Comparison of ENCODE assay signal across 1 cellular context in the genomic region with DNA sequence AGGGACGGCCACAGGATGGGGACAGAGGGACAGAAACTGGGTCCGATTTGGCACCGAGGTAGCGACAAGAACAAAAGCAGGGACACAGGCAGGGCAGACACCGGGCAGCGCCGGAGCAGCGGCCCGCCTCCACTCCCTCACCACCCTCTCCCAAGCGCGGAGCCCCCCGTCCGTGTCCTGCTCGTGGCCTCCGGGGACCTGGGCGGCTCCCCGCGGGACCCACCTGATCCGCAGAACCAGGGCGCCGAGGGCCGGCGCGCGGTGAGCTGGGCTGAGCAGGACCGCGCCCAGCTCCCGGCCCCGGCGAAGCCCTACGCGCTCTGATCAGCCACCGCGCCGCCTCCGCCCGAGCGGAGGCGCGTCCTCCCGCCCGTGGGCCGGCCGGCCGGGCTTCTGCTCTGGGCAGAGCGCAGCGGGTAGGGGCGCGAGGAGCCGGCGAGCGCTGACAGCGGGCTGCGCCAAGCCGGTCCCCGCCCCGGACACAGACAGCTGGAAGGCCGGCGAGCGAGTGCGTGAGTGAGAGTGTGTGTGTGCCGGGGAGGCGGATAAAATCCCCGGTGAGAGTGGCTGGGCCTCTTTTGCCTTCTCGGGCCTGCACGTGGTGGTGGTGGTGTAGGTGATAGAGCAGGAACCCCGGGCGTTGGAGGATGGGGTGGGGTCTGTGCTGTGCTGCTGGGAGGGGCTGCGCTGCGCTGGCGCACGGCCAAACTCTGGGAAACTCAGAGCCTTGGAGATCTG.
A peak's percentile ranks its signal among the peaks of the same experiment; 100 is the strongest.
TF ChIP-seq lines count a peak whose summit lies in the region.

A gene (minus strand): TSS at position 418 of the 738 bp plus-strand sequence. CDS start 31,922 bp downstream, outside the sequence.

TF ChIP-seq in HepG2, 621 proteins besides CTCF, POLR2A, EP300 and RAD21 (continued from another document):
- TF ChIP-seq, protein P1, sequence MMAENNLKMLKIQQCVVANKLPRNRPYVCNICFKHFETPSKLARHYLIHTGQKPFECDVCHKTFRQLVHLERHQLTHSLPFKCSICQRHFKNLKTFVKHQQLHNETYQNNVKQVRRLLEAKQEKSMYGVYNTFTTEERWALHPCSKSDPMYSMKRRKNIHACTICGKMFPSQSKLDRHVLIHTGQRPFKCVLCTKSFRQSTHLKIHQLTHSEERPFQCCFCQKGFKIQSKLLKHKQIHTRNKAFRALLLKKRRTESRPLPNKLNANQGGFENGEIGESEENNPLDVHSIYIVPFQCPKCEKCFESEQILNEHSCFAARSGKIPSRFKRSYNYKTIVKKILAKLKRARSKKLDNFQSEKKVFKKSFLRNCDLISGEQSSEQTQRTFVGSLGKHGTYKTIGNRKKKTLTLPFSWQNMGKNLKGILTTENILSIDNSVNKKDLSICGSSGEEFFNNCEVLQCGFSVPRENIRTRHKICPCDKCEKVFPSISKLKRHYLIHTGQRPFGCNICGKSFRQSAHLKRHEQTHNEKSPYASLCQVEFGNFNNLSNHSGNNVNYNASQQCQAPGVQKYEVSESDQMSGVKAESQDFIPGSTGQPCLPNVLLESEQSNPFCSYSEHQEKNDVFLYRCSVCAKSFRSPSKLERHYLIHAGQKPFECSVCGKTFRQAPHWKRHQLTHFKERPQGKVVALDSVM (CRISPR knock-in tag; IDR thresholded peaks at IDR 0.05) = 0 out of 2 replicates have a peak, but pooled peaks have one; percentile 13
- TF ChIP-seq ZNF546 (CRISPR knock-in tag; conservative IDR thresholded peaks at IDR 0.05) = peak; percentile 55; the same call in 1 of the 2 replicates
- no peak for TF ChIP-seq JARID2 (CRISPR knock-in tag; IDR thresholded peaks at IDR 0.05; ENCODE audit: insufficient replicate concordance)
- TF ChIP-seq HNRNPK (IDR thresholded peaks at IDR 0.05; ENCODE audit: low read depth, low read length, poor library complexity, severe bottlenecking) = no peak
- no peak for TF ChIP-seq SMAD3 (CRISPR knock-in tag; IDR thresholded peaks at IDR 0.05)
- TF ChIP-seq MBD4 (IDR thresholded peaks at IDR 0.05; ENCODE audit: borderline replicate concordance, low read length) = no peak
- TF ChIP-seq, protein P2, sequence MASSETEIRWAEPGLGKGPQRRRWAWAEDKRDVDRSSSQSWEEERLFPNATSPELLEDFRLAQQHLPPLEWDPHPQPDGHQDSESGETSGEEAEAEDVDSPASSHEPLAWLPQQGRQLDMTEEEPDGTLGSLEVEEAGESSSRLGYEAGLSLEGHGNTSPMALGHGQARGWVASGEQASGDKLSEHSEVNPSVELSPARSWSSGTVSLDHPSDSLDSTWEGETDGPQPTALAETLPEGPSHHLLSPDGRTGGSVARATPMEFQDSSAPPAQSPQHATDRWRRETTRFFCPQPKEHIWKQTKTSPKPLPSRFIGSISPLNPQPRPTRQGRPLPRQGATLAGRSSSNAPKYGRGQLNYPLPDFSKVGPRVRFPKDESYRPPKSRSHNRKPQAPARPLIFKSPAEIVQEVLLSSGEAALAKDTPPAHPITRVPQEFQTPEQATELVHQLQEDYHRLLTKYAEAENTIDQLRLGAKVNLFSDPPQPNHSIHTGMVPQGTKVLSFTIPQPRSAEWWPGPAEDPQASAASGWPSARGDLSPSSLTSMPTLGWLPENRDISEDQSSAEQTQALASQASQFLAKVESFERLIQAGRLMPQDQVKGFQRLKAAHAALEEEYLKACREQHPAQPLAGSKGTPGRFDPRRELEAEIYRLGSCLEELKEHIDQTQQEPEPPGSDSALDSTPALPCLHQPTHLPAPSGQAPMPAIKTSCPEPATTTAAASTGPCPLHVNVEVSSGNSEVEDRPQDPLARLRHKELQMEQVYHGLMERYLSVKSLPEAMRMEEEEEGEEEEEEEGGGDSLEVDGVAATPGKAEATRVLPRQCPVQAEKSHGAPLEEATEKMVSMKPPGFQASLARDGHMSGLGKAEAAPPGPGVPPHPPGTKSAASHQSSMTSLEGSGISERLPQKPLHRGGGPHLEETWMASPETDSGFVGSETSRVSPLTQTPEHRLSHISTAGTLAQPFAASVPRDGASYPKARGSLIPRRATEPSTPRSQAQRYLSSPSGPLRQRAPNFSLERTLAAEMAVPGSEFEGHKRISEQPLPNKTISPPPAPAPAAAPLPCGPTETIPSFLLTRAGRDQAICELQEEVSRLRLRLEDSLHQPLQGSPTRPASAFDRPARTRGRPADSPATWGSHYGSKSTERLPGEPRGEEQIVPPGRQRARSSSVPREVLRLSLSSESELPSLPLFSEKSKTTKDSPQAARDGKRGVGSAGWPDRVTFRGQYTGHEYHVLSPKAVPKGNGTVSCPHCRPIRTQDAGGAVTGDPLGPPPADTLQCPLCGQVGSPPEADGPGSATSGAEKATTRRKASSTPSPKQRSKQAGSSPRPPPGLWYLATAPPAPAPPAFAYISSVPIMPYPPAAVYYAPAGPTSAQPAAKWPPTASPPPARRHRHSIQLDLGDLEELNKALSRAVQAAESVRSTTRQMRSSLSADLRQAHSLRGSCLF (CRISPR knock-in tag; IDR thresholded peaks at IDR 0.05; ENCODE audit: borderline replicate concordance) = no peak
- TF ChIP-seq, protein P3, sequence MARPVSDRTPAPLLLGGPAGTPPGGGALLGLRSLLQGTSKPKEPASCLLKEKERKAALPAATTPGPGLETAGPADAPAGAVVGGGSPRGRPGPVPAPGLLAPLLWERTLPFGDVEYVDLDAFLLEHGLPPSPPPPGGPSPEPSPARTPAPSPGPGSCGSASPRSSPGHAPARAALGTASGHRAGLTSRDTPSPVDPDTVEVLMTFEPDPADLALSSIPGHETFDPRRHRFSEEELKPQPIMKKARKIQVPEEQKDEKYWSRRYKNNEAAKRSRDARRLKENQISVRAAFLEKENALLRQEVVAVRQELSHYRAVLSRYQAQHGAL (CRISPR knock-in tag; IDR thresholded peaks at IDR 0.05; ENCODE audit: not compliant biosample characterization) = no peak
- no peak for TF ChIP-seq MLLT10 (CRISPR knock-in tag; IDR thresholded peaks at IDR 0.05)
- no peak for TF ChIP-seq ZNF879 (CRISPR knock-in tag; IDR thresholded peaks at IDR 0.05)
- no peak for TF ChIP-seq KLF16 (CRISPR knock-in tag; IDR thresholded peaks at IDR 0.05)
- TF ChIP-seq ELF1 (CRISPR knock-in tag; IDR thresholded peaks at IDR 0.05) = no peak
- TF ChIP-seq, protein P4, sequence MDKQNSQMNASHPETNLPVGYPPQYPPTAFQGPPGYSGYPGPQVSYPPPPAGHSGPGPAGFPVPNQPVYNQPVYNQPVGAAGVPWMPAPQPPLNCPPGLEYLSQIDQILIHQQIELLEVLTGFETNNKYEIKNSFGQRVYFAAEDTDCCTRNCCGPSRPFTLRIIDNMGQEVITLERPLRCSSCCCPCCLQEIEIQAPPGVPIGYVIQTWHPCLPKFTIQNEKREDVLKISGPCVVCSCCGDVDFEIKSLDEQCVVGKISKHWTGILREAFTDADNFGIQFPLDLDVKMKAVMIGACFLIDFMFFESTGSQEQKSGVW (CRISPR knock-in tag; IDR thresholded peaks at IDR 0.05; ENCODE audit: borderline replicate concordance) = no peak
- TF ChIP-seq ZNF589 (CRISPR knock-in tag; conservative IDR thresholded peaks at IDR 0.05) = no peak
- no peak for TF ChIP-seq ZNF34 (CRISPR knock-in tag; IDR thresholded peaks at IDR 0.05; ENCODE audit: borderline replicate concordance)
- no peak for TF ChIP-seq ZNF747 (CRISPR knock-in tag; IDR thresholded peaks at IDR 0.05; ENCODE audit: borderline replicate concordance)
- no peak for TF ChIP-seq ZNF468 (CRISPR knock-in tag; IDR thresholded peaks at IDR 0.05)
- TF ChIP-seq GABPB1 (CRISPR knock-in tag; IDR thresholded peaks at IDR 0.05) = no peak
- TF ChIP-seq EZH2 (conservative IDR thresholded peaks at IDR 0.05; ENCODE audit: low read depth, low read length) = peak; percentile 86; the same call in 1 of the 2 replicates
- TF ChIP-seq ZBTB7A (CRISPR knock-in tag; IDR thresholded peaks at IDR 0.05) = no peak
- no peak for TF ChIP-seq AGO1 (IDR thresholded peaks at IDR 0.05; ENCODE audit: low read depth, low read length, poor library complexity, severe bottlenecking)
- TF ChIP-seq TBP (CRISPR knock-in tag; IDR thresholded peaks at IDR 0.05) = no peak
- no peak for TF ChIP-seq GPN1 (CRISPR knock-in tag; IDR thresholded peaks at IDR 0.05; ENCODE audit: borderline replicate concordance)
- TF ChIP-seq, protein P5, sequence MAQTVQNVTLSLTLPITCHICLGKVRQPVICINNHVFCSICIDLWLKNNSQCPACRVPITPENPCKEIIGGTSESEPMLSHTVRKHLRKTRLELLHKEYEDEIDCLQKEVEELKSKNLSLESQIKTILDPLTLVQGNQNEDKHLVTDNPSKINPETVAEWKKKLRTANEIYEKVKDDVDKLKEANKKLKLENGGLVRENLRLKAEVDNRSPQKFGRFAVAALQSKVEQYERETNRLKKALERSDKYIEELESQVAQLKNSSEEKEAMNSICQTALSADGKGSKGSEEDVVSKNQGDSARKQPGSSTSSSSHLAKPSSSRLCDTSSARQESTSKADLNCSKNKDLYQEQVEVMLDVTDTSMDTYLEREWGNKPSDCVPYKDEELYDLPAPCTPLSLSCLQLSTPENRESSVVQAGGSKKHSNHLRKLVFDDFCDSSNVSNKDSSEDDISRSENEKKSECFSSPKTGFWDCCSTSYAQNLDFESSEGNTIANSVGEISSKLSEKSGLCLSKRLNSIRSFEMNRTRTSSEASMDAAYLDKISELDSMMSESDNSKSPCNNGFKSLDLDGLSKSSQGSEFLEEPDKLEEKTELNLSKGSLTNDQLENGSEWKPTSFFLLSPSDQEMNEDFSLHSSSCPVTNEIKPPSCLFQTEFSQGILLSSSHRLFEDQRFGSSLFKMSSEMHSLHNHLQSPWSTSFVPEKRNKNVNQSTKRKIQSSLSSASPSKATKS (CRISPR knock-in tag; IDR thresholded peaks at IDR 0.05) = no peak
- no peak for TF ChIP-seq ZNF775 (CRISPR knock-in tag; IDR thresholded peaks at IDR 0.05; ENCODE audit: borderline replicate concordance)
- TF ChIP-seq HNRNPLL (IDR thresholded peaks at IDR 0.05; ENCODE audit: low read depth, low read length, poor library complexity, severe bottlenecking) = peak; percentile 72
- TF ChIP-seq ZNF432 (CRISPR knock-in tag; IDR thresholded peaks at IDR 0.05; ENCODE audit: borderline replicate concordance) = no peak
- no peak for TF ChIP-seq NFE2 (CRISPR knock-in tag; IDR thresholded peaks at IDR 0.05)
- TF ChIP-seq, protein P6, sequence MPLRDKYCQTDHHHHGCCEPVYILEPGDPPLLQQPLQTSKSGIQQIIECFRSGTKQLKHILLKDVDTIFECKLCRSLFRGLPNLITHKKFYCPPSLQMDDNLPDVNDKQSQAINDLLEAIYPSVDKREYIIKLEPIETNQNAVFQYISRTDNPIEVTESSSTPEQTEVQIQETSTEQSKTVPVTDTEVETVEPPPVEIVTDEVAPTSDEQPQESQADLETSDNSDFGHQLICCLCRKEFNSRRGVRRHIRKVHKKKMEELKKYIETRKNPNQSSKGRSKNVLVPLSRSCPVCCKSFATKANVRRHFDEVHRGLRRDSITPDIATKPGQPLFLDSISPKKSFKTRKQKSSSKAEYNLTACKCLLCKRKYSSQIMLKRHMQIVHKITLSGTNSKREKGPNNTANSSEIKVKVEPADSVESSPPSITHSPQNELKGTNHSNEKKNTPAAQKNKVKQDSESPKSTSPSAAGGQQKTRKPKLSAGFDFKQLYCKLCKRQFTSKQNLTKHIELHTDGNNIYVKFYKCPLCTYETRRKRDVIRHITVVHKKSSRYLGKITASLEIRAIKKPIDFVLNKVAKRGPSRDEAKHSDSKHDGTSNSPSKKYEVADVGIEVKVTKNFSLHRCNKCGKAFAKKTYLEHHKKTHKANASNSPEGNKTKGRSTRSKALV (CRISPR knock-in tag; IDR thresholded peaks at IDR 0.05) = peak; percentile 93
